Comparison of ENCODE assay signal across 8 cellular contexts in genomic region chr12:106282457-106283097, GRCh38. TPM values are rescaled to one million over a fixed set of nuclear protein-coding genes. Genes with fewer than 3 reads are reported as not detected.
DNase-seq lines count a peak whose midpoint lies in the region; ATAC-seq and TF ChIP-seq lines count a peak whose summit lies in the region.

No MANE protein-coding gene starts in this region.

- H3K27me3 Mint-ChIP-seq in Calu3 (ENCODE audit: unreplicated experiment) (no peaks in the 10 kb centered on the region), nephron progenitor cell (ENCODE audit: low read depth, poor library complexity) (peaks cover 12% of the 10 kb centered on the region)

- H3K27ac Mint-ChIP-seq in Calu3 (ENCODE audit: unreplicated experiment) (peak overlapping the region; percentile 69), nephron progenitor cell (no peak overlapping the region)

- CTCF ChIA-PET in Calu3 (lab: Charles Lee) = interaction anchor here (0.7 to 3.7 kb wide), 5 partner anchors 17 to 134 kb away, joined by 3 to 22 read pairs (median 3); no protein-coding TSS in a partner anchor

- DNase-seq in Calu3 = peak; percentile 63
- peak; percentile 67 for DNase-seq in HCEC 1CT
- peak; percentile 65 for DNase-seq in NCI-H748 (lab: John Stamatoyannopoulos, UW; ENCODE audit: unreplicated experiment)
- peak; percentile 70 for DNase-seq in activated CD8-positive, alpha-beta memory T cell treated with anti-CD3 and anti-CD28 coated beads for 24 hours
- DNase-seq in nephron progenitor cell = peak; percentile 39

- H3K4me1 Mint-ChIP-seq in Calu3 (ENCODE audit: low read depth, unreplicated experiment) (peaks cover 66% of the 10 kb centered on the region), nephron progenitor cell (peaks cover 8% of the 10 kb centered on the region)

- peaks cover 10% of the 10 kb centered on the region for H3K36me3 Mint-ChIP-seq in Calu3 (ENCODE audit: insufficient read depth, unreplicated experiment)
- H3K36me3 Mint-ChIP-seq in nephron progenitor cell (ENCODE audit: low read depth) = peaks cover 3% of the 10 kb centered on the region

- no peak overlapping the region for H3K4me3 Mint-ChIP-seq in Calu3 (ENCODE audit: low read depth, unreplicated experiment)
- no peak overlapping the region for H3K4me3 Mint-ChIP-seq in nephron progenitor cell

- intact Hi-C loops in Calu3 (cut with micrococcal nuclease; ENCODE audit: unreplicated experiment) = loop anchor here (1.0 to 2.0 kb wide), 2 partner anchors 34 to 55 kb away; partner anchors contain the start of gene CKAP4

- BruUV-seq in Calu3 (replicated peaks; lab: Mats Ljungman, UMichigan) = no TSS peak

- TF ChIP-seq CTCF in Calu3 (IDR thresholded peaks at IDR 0.05; ENCODE audit: unreplicated experiment) = peak; percentile 70
- peak; percentile 71 for TF ChIP-seq CTCF in nephron progenitor cell (IDR thresholded peaks at IDR 0.05)

- ATAC-seq in esophagus mucosa (peak; percentile 89), GM18868 (IDR thresholded peaks at IDR 0.05; ENCODE audit: unreplicated experiment) (no peak), HG02840 (IDR thresholded peaks at IDR 0.05; ENCODE audit: low FRiP score, unreplicated experiment) (no peak)

- peaks cover 6% of the 10 kb centered on the region for H3K9me3 Mint-ChIP-seq in Calu3 (ENCODE audit: low read depth, unreplicated experiment)
- H3K9me3 Mint-ChIP-seq in nephron progenitor cell = peaks cover 10% of the 10 kb centered on the region

RNA-seq across cellular contexts. Expression of gene TCP11L2, which starts 20.0 kb away (rescaled TPM):
- total RNA-seq in Calu3 (2022) (30.7 and 37.7 TPM in 2 replicates), esophagus mucosa (35.3 TPM)

RNA-seq across cellular contexts. Expression of gene CKAP4, which starts 34.8 kb away (rescaled TPM):
- total RNA-seq in Calu3 (2022) (91.9 and 108 TPM in 2 replicates), esophagus mucosa (87.3 TPM)
